In the genomic region with DNA sequence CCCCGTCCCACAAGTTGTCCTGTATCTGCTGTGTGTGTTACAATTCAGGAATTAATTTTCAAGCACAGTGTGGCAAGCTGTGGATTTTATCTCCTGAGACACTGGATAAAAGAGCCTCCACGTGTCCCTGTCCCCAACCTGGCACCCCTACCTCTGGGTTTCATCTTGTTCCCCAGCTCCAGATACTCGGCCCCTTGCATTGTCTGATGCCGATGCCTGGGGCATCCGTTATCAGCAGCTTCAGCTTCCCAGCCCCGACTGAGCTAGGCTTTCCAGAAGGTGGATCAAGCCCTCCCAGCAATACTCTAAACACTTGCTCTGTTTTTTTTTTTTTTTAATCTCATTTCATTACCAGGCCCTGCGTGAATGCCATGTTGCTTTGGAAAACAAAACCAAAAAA, we compare ENCODE assay signal across 21 cellular contexts.
DNase-seq lines count a peak whose midpoint lies in the region; ATAC-seq, FAIRE-seq and TF ChIP-seq lines count a peak whose summit lies in the region.
"Had no signal": no experiment of that assay in that cellular context is flagged by ENCODE, and none has a peak within 500 bp of the region (broad histone marks: within the 10 kb centered on the region; RNA-seq: fewer than 3 reads in every experiment).

No MANE protein-coding gene starts in this region.

- WGBS in neuronal stem cell (ENCODE audit: extremely low coverage in 2 of 2, insufficient read length in 2 of 2, insufficient replicate concordance in 1 of 2), 2 donors = no CpG with 5 or more reads among the region's 7 CpGs

- H3K4me2 ChIP-seq in astrocyte (ENCODE audit: low read length) = no peak overlapping the region
- no peak overlapping the region for H3K4me2 ChIP-seq in neuronal stem cell (ENCODE audit: insufficient read depth, low read length, poor library complexity, severe bottlenecking)

- H3K27ac Mint-ChIP-seq in natural killer cell treated with Interleukin-12 subunit alpha and Interleukin-12 subunit beta and Interleukin-15 and Interleukin-18, amount 100 ng/mL, for 72 hours = no peak overlapping the region
- H3K27ac Mint-ChIP-seq in natural killer cell (no peak overlapping the region), astrocyte (ENCODE audit: unreplicated experiment) (peak overlapping the region; percentile 62), glutamatergic neuron (ENCODE audit: unreplicated experiment) (peak overlapping the region; percentile 75)
- H3K27ac Mint-ChIP-seq: B cell; CD4-positive, alpha-beta memory T cell had no signal

- no peak overlapping the region for H4K8ac ChIP-seq in neuronal stem cell (ENCODE audit: low read depth, low read length)

- no peak overlapping the region for H2BK5ac ChIP-seq in neuronal stem cell (ENCODE audit: low read length)

- H3K4me3 ChIP-seq in astrocyte (ENCODE audit: insufficient read depth, low read depth, low read length) (no peak overlapping the region), neuronal stem cell (ENCODE audit: low read length in 2 of 2) (no peak overlapping the region)
- H3K4me3 ChIP-seq: HAP-1 had no signal

- H4K20me1 ChIP-seq in astrocyte (ENCODE audit: insufficient read depth, low read length) = no peaks in the 10 kb centered on the region

- ATAC-seq in natural killer cell treated with Interleukin-12 subunit alpha and Interleukin-12 subunit beta and Interleukin-15 and Interleukin-18, amount 100 ng/mL, for 72 hours = no peak
- ATAC-seq in natural killer cell (no peak), esophagus mucosa (no peak), HG02610 (IDR thresholded peaks at IDR 0.05; ENCODE audit: unreplicated experiment) (no peak)

- TF ChIP-seq CTCF in natural killer cell (IDR thresholded peaks at IDR 0.05) (no peak), astrocyte (IDR thresholded peaks at IDR 0.05; ENCODE audit: insufficient read depth, low read depth, low read length) (no peak), glutamatergic neuron (IDR thresholded peaks at IDR 0.05; ENCODE audit: partially characterized antibody, unreplicated experiment) (no peak)

- H3K79me1 ChIP-seq in neuronal stem cell (ENCODE audit: low read depth, low read length) = no peaks in the 10 kb centered on the region

- no peaks in the 10 kb centered on the region for H3K27me3 Mint-ChIP-seq in natural killer cell treated with Interleukin-12 subunit alpha and Interleukin-12 subunit beta and Interleukin-15 and Interleukin-18, amount 100 ng/mL, for 72 hours
- H3K27me3 Mint-ChIP-seq in natural killer cell (ENCODE audit: low read depth in 2 of 2) (no peaks in the 10 kb centered on the region), astrocyte (ENCODE audit: low read depth, unreplicated experiment) (peaks cover 8% of the 10 kb centered on the region), glutamatergic neuron (ENCODE audit: unreplicated experiment) (no peaks in the 10 kb centered on the region)
- H3K27me3 Mint-ChIP-seq: CD4-positive, alpha-beta memory T cell had no signal

- no peak overlapping the region for H3K14ac ChIP-seq in neuronal stem cell (ENCODE audit: low read length)

- H3K4me1 ChIP-seq in astrocyte (ENCODE audit: insufficient read depth, low read length) = peaks cover 4% of the 10 kb centered on the region
- peaks cover 18 to 27% of the 10 kb centered on the region in 2 donors for H3K4me1 ChIP-seq in neuronal stem cell (ENCODE audit: control insufficient read depth in 2 of 2, insufficient read depth in 1 of 2, low read depth in 1 of 2, low read length in 2 of 2)
- H3K4me1 ChIP-seq: HAP-1 had no signal

- H3K36me3 Mint-ChIP-seq in natural killer cell treated with Interleukin-12 subunit alpha and Interleukin-12 subunit beta and Interleukin-15 and Interleukin-18, amount 100 ng/mL, for 72 hours = no peaks in the 10 kb centered on the region
- H3K36me3 Mint-ChIP-seq in natural killer cell = no peaks in the 10 kb centered on the region
- peaks cover under 1% of the 10 kb centered on the region for H3K36me3 Mint-ChIP-seq in astrocyte (ENCODE audit: low read depth, unreplicated experiment)
- no peaks in the 10 kb centered on the region for H3K36me3 Mint-ChIP-seq in glutamatergic neuron (ENCODE audit: unreplicated experiment)
- H3K36me3 Mint-ChIP-seq: CD4-positive, alpha-beta memory T cell had no signal

- H3K36me3 ChIP-seq in astrocyte (ENCODE audit: insufficient read depth, low read length) (peaks cover 3% of the 10 kb centered on the region), neuronal stem cell (replicated peaks in 1 of 2; ENCODE audit: control insufficient read depth in 2 of 2, insufficient read depth in 2 of 2, low read length in 2 of 2) (no peaks in the 10 kb centered on the region)
- H3K36me3 ChIP-seq: HAP-1 had no signal

- peak; percentile 5 for DNase-seq in natural killer cell treated with Interleukin-12 subunit alpha and Interleukin-12 subunit beta and Interleukin-15 and Interleukin-18, amount 100 ng/mL, for 72 hours (ENCODE audit: low spot score)
- DNase-seq in natural killer cell (no peak), astrocyte (ENCODE audit: low read depth) (no peak), glutamatergic neuron (no peak), neuronal stem cell (ENCODE audit: low spot score) (no peak), NOMO-1 treated with DMSO at 0.1 percent for 48 hours (lab: John Stamatoyannopoulos, UW; ENCODE audit: unreplicated experiment) (no peak)
- DNase-seq: CD4-positive, alpha-beta memory T cell; COR-L47; DMS153; DMS79 treated with DMSO at 0.1 percent for 48 hours; EL had no signal

- H3K27ac ChIP-seq in astrocyte (ENCODE audit: low read depth, low read length) = no peak overlapping the region
- H3K27ac ChIP-seq in neuronal stem cell (replicated peaks; ENCODE audit: low read length) = no peak overlapping the region
- H3K27ac ChIP-seq: C4-2B had no signal

- FAIRE-seq in astrocyte (lab: Jason Lieb, UNC) = no peak
- FAIRE-seq: A204.1, D721Med, G401.6, GM12891, H1 had no signal

- H3K23ac ChIP-seq in neuronal stem cell (ENCODE audit: low read depth, low read length, poor library complexity) = no peak overlapping the region

- H2BK12ac ChIP-seq in neuronal stem cell (ENCODE audit: low read length) = no peak overlapping the region

- no peak overlapping the region for H3K18ac ChIP-seq in neuronal stem cell (ENCODE audit: low read length)

- H3K9me3 ChIP-seq in astrocyte (ENCODE audit: insufficient read depth, low read depth, low read length) (no peaks in the 10 kb centered on the region), neuronal stem cell (replicated peaks in 1 of 2; ENCODE audit: control insufficient read depth in 2 of 2, insufficient read depth in 1 of 2, low read depth in 1 of 2, low read length in 2 of 2) (no peaks in the 10 kb centered on the region)
- H3K9me3 ChIP-seq: HAP-1 had no signal

- no peaks in the 10 kb centered on the region for H3K79me2 ChIP-seq in astrocyte (ENCODE audit: insufficient read depth, low read length)

- intact Hi-C loops in natural killer cell (cut with micrococcal nuclease) = no loop called here

- no peaks in the 10 kb centered on the region for H3K9me3 Mint-ChIP-seq in natural killer cell treated with Interleukin-12 subunit alpha and Interleukin-12 subunit beta and Interleukin-15 and Interleukin-18, amount 100 ng/mL, for 72 hours
- H3K9me3 Mint-ChIP-seq in natural killer cell = no peaks in the 10 kb centered on the region
- no peaks in the 10 kb centered on the region for H3K9me3 Mint-ChIP-seq in astrocyte (ENCODE audit: unreplicated experiment)
- peaks cover 5% of the 10 kb centered on the region for H3K9me3 Mint-ChIP-seq in glutamatergic neuron (ENCODE audit: unreplicated experiment)

- no peak overlapping the region for H3K9ac ChIP-seq in astrocyte (ENCODE audit: low read length)
- H3K9ac ChIP-seq in neuronal stem cell (ENCODE audit: low read depth, low read length, poor library complexity) = no peak overlapping the region

- H3K4ac ChIP-seq in neuronal stem cell (ENCODE audit: low read length) = no peak overlapping the region

- H4K91ac ChIP-seq in neuronal stem cell (ENCODE audit: low read depth, low read length, poor library complexity) = no peak overlapping the region

- H3K27me3 ChIP-seq in astrocyte (ENCODE audit: insufficient read depth, low read length) (no peaks in the 10 kb centered on the region), neuronal stem cell (ENCODE audit: control insufficient read depth in 3 of 3, insufficient read depth in 3 of 3, low read depth in 1 of 3, low read length in 3 of 3) (no peaks in the 10 kb centered on the region)

- H3K4me3 Mint-ChIP-seq in natural killer cell treated with Interleukin-12 subunit alpha and Interleukin-12 subunit beta and Interleukin-15 and Interleukin-18, amount 100 ng/mL, for 72 hours = no peak overlapping the region
- H3K4me3 Mint-ChIP-seq in natural killer cell = no peak overlapping the region
- H3K4me3 Mint-ChIP-seq in astrocyte (ENCODE audit: unreplicated experiment) = no peak overlapping the region
- H3K4me3 Mint-ChIP-seq in glutamatergic neuron (ENCODE audit: unreplicated experiment) = no peak overlapping the region
- H3K4me3 Mint-ChIP-seq: B cell; CD4-positive, alpha-beta memory T cell had no signal

- H2AK5ac ChIP-seq in neuronal stem cell (ENCODE audit: low read depth, low read length) = peak overlapping the region; percentile 69

- H2AFZ ChIP-seq in astrocyte (ENCODE audit: low read depth, low read length) = no peak overlapping the region
- no peak overlapping the region for H2AFZ ChIP-seq in neuronal stem cell (ENCODE audit: low read length)

- no peak overlapping the region for H2BK15ac ChIP-seq in neuronal stem cell (ENCODE audit: low read length)

- no peak overlapping the region for H2BK120ac ChIP-seq in neuronal stem cell (ENCODE audit: low read depth, low read length)

- H3K4me1 Mint-ChIP-seq in natural killer cell treated with Interleukin-12 subunit alpha and Interleukin-12 subunit beta and Interleukin-15 and Interleukin-18, amount 100 ng/mL, for 72 hours (ENCODE audit: low read depth in 2 of 2) = peaks cover 12 to 15% of the 10 kb centered on the region in 2 donors
- H3K4me1 Mint-ChIP-seq in natural killer cell (peaks cover 12 to 15% of the 10 kb centered on the region in 2 donors), astrocyte (ENCODE audit: low read depth, unreplicated experiment) (peaks cover 15% of the 10 kb centered on the region), glutamatergic neuron (ENCODE audit: low read depth, unreplicated experiment) (peaks cover 37% of the 10 kb centered on the region)

Comparison
In these comparisons a context has a peak if more than half of its experiments do, and no peak if none do; other contexts are left out.
1. H3K27ac Mint-ChIP-seq: peak in astrocyte (single experiment) and glutamatergic neuron (single experiment); none in natural killer cell treated with Interleukin-12 subunit alpha and Interleukin-12 subunit beta and Interleukin-15 and Interleukin-18, amount 100 ng/mL, for 72 hours (0 of 2) and natural killer cell (0 of 2).